In genomic region chr1:178093150-178093957, GRCh38 we compare ENCODE assay signal across 1 cellular context.
TF ChIP-seq lines count a peak whose summit lies in the region.

No MANE protein-coding gene starts in this region.

TF ChIP-seq in HEK293, 187 proteins besides CTCF, POLR2A, EP300 and RAD21 (continued from another document and continues in another):
- TF ChIP-seq ZBTB44 (tag by site-specific recombination; IDR thresholded peaks at IDR 0.05) (peak; percentile 68; the same call in 1 of the 2 replicates), ZNF394 (tag by site-specific recombination; IDR thresholded peaks at IDR 0.05; ENCODE audit: borderline replicate concordance) (peak; percentile 46; the same call in 1 of the 2 replicates), ZBTB6 (tag by site-specific recombination; IDR thresholded peaks at IDR 0.05) (0 out of 2 replicates have a peak, but pooled peaks have one; percentile 5), ZNF549 (tag by site-specific recombination; IDR thresholded peaks at IDR 0.05) (no peak), KLF16 (tag by site-specific recombination; IDR thresholded peaks at IDR 0.05) (0 out of 2 replicates have a peak, but pooled peaks have one; percentile 22), BCL6B (tag by site-specific recombination; IDR thresholded peaks at IDR 0.05) (peak; percentile 89), ZNF558 (tag by site-specific recombination; IDR thresholded peaks at IDR 0.05) (peak; percentile 31; the same call in 1 of the 2 replicates), ZNF629 (tag by site-specific recombination; IDR thresholded peaks at IDR 0.05) (no peak), ZNF623 (tag by site-specific recombination; IDR thresholded peaks at IDR 0.05) (no peak), ATF2 (tag by site-specific recombination; IDR thresholded peaks at IDR 0.05; ENCODE audit: low read depth) (no peak), ZNF518A (tag by site-specific recombination; conservative IDR thresholded peaks at IDR 0.05; ENCODE audit: low read depth) (peak; percentile 54), ZNF600 (tag by site-specific recombination; IDR thresholded peaks at IDR 0.05) (peak; percentile 86), GLIS1 (tag by site-specific recombination; IDR thresholded peaks at IDR 0.05) (peak; percentile 34), SETDB1 (IDR thresholded peaks at IDR 0.05; ENCODE audit: insufficient read length, low read length) (no peak), ZFP69B (tag by site-specific recombination; IDR thresholded peaks at IDR 0.05) (peak; percentile 44; the same call in 1 of the 2 replicates), RBAK (tag by site-specific recombination; IDR thresholded peaks at IDR 0.05) (no peak), ZNF366 (tag by site-specific recombination; conservative IDR thresholded peaks at IDR 0.05) (peak; percentile 73), ZNF830 (tag by site-specific recombination; IDR thresholded peaks at IDR 0.05; ENCODE audit: low read depth) (no peak), ZBTB17 (tag by site-specific recombination; IDR thresholded peaks at IDR 0.05) (peak; percentile 95), PATZ1 (tag by site-specific recombination; IDR thresholded peaks at IDR 0.05) (0 out of 2 replicates have a peak, but pooled peaks have one; percentile 29), ZNF521 (tag by site-specific recombination; IDR thresholded peaks at IDR 0.05) (no peak), ZNF596 (tag by site-specific recombination; IDR thresholded peaks at IDR 0.05) (no peak), ZNF843 (tag by site-specific recombination; IDR thresholded peaks at IDR 0.05) (0 out of 2 replicates have a peak, but pooled peaks have one; percentile 15), ZNF341 (tag by site-specific recombination; IDR thresholded peaks at IDR 0.05; ENCODE audit: low read depth) (peak; percentile 25; the same call in 1 of the 2 replicates), PRDM1 (tag by site-specific recombination; IDR thresholded peaks at IDR 0.05) (peak; percentile 36; the same call in 1 of the 2 replicates), ZBTB20 (tag by site-specific recombination; IDR thresholded peaks at IDR 0.05) (0 out of 2 replicates have a peak, but pooled peaks have one; percentile 5), INSM2 (tag by site-specific recombination; IDR thresholded peaks at IDR 0.05) (0 out of 2 replicates have a peak, but pooled peaks have one; percentile 10), ZNF639 (tag by site-specific recombination; IDR thresholded peaks at IDR 0.05) (peak; percentile 33; the same call in 1 of the 2 replicates), SP7 (tag by site-specific recombination; IDR thresholded peaks at IDR 0.05) (peak; percentile 47; the same call in 1 of the 2 replicates), KLF10 (tag by site-specific recombination; IDR thresholded peaks at IDR 0.05) (peak; percentile 73; the same call in 1 of the 2 replicates), ZNF76 (tag by site-specific recombination; IDR thresholded peaks at IDR 0.05; ENCODE audit: borderline replicate concordance, low read depth) (peak; percentile 90), ZNF2 (tag by site-specific recombination; IDR thresholded peaks at IDR 0.05) (0 out of 2 replicates have a peak, but pooled peaks have one; percentile 44), ZNF692 (tag by site-specific recombination; IDR thresholded peaks at IDR 0.05) (no peak; the same call in 1 of the 2 replicates), ZBTB49 (tag by site-specific recombination; IDR thresholded peaks at IDR 0.05; ENCODE audit: low read depth) (no peak), YY1 (tag by site-specific recombination; IDR thresholded peaks at IDR 0.05) (0 out of 2 replicates have a peak, but pooled peaks have one; percentile 14), ZNF501 (tag by site-specific recombination; IDR thresholded peaks at IDR 0.05) (peak; percentile 93), ZNF580 (tag by site-specific recombination; IDR thresholded peaks at IDR 0.05) (peak; percentile 75; the same call in 1 of the 2 replicates)
